Comparison of ENCODE assay signal across 23 cellular contexts in genomic region chr12:131378861-131379665, GRCh38.
"Had no signal": no experiment of that assay in that cellular context is flagged by ENCODE, and none has a peak within 500 bp of the region (broad histone marks: within the 10 kb centered on the region; RNA-seq: fewer than 3 reads in every experiment).

No MANE protein-coding gene starts in this region.

- H3K27me3 ChIP-seq: body of pancreas had no signal

- H3K36me3 Mint-ChIP-seq: activated naive CD4-positive, alpha-beta T cell treated with anti-CD3 and anti-CD28 coated beads, Interleukin-2, amount 50 U/mL, for 24 hours; naive thymus-derived CD4-positive, alpha-beta T cell; T-cell had no signal

- H3K27me3 Mint-ChIP-seq: activated CD4-positive, alpha-beta T cell treated with anti-CD3 and anti-CD28 coated beads, Interleukin-2, amount 10 ng/mL, durations not matched to agents 7 days and 5 days; activated CD8-positive, alpha-beta T cell treated with anti-CD3 and anti-CD28 coated beads for 36 hours had no signal

- H3K9me3 Mint-ChIP-seq: activated CD4-positive, alpha-beta T cell treated with anti-CD3 and anti-CD28 coated beads, Interleukin-2, amount 10 ng/mL, durations not matched to agents 7 days and 5 days; activated CD8-positive, alpha-beta T cell treated with anti-CD3 and anti-CD28 coated beads for 36 hours; activated naive CD4-positive, alpha-beta T cell treated with anti-CD3 and anti-CD28 coated beads, Interleukin-2, amount 50 U/mL, for 24 hours; naive thymus-derived CD4-positive, alpha-beta T cell; T-cell; T-helper 2 cell treated with Interferon-gamma antibody and Interleukin-4, amounts not matched to agents 5 μg/mL and 100 μg/mL, for 36 hours had no signal

- H3K27ac Mint-ChIP-seq: activated CD4-positive, alpha-beta T cell treated with anti-CD3 and anti-CD28 coated beads, Interleukin-2, amount 10 ng/mL, durations not matched to agents 7 days and 5 days; activated CD8-positive, alpha-beta T cell treated with anti-CD3 and anti-CD28 coated beads for 36 hours; activated naive CD4-positive, alpha-beta T cell treated with anti-CD3 and anti-CD28 coated beads, Interleukin-2, amount 50 U/mL, for 24 hours; naive thymus-derived CD4-positive, alpha-beta T cell; T-cell; T-helper 2 cell treated with Interferon-gamma antibody and Interleukin-4, amounts not matched to agents 5 μg/mL and 100 μg/mL, for 36 hours had no signal

- H3K9me3 ChIP-seq: body of pancreas, esophagus squamous epithelium, gastrocnemius medialis, heart left ventricle, neutrophil, pancreas, psoas muscle, tibial artery had no signal

- H3K4me1 Mint-ChIP-seq: activated CD4-positive, alpha-beta T cell treated with anti-CD3 and anti-CD28 coated beads, Interleukin-2, amount 10 ng/mL, durations not matched to agents 7 days and 5 days; activated naive CD4-positive, alpha-beta T cell treated with anti-CD3 and anti-CD28 coated beads, Interleukin-2, amount 50 U/mL, for 24 hours; naive thymus-derived CD4-positive, alpha-beta T cell; T-cell had no signal

- ATAC-seq: activated CD8-positive, alpha-beta T cell treated with anti-CD3 and anti-CD28 coated beads for 36 hours; body of pancreas; gastrocnemius medialis; heart left ventricle; naive thymus-derived CD4-positive, alpha-beta T cell; pancreas; psoas muscle; right cardiac atrium; stimulated activated naive CD8-positive, alpha-beta T cell treated with anti-CD3 and anti-CD28 coated beads, Interleukin-15, Interleukin-2, amounts not matched to agents 100 U/mL and 50 U/mL, for 24 hours; T-cell had no signal

- DNase-seq: activated CD4-positive, alpha-beta T cell treated with anti-CD3 and anti-CD28 coated beads, Interleukin-2, amount 10 ng/mL, durations not matched to agents 7 days and 5 days; activated CD4-positive, CD25-positive, alpha-beta regulatory T cell treated with anti-CD3 and anti-CD28 coated beads, Interleukin-2, amount 50 U/mL, for 72 hours; activated CD8-positive, alpha-beta T cell treated with anti-CD3 and anti-CD28 coated beads for 36 hours; activated gamma-delta T cell treated with Interleukin-2 at 50 U/mL for 16 hours; activated T-cell treated with anti-CD3 and anti-CD28 coated beads, Interleukin-2, amount 50 U/mL, for 1 hour; body of pancreas; caudate nucleus; esophagus squamous epithelium; gastrocnemius medialis; heart left ventricle; naive thymus-derived CD4-positive, alpha-beta T cell; pancreas; psoas muscle; right cardiac atrium; stimulated activated CD4-positive, alpha-beta T cell treated with anti-CD3 and anti-CD28 coated beads, Interleukin-4, amount 100 ng/mL, for 4 hours; stimulated activated naive CD8-positive, alpha-beta T cell treated with anti-CD3 and anti-CD28 coated beads, Interleukin-15, Interleukin-2, amounts not matched to agents 100 U/mL and 50 U/mL, for 24 hours; T-cell had no signal

- H3K27ac ChIP-seq: body of pancreas, esophagus squamous epithelium, gastrocnemius medialis, heart left ventricle, neutrophil, pancreas, psoas muscle, tibial artery, VCaP had no signal

- H3K36me3 ChIP-seq: esophagus squamous epithelium, gastrocnemius medialis, heart left ventricle, neutrophil, pancreas, tibial artery had no signal

- H3K4me3 Mint-ChIP-seq: activated CD4-positive, alpha-beta T cell treated with anti-CD3 and anti-CD28 coated beads, Interleukin-2, amount 10 ng/mL, durations not matched to agents 7 days and 5 days; activated CD8-positive, alpha-beta T cell treated with anti-CD3 and anti-CD28 coated beads for 36 hours; activated naive CD4-positive, alpha-beta T cell treated with anti-CD3 and anti-CD28 coated beads, Interleukin-2, amount 50 U/mL, for 24 hours; naive thymus-derived CD4-positive, alpha-beta T cell; T-cell; T-helper 2 cell treated with Interferon-gamma antibody and Interleukin-4, amounts not matched to agents 5 μg/mL and 100 μg/mL, for 36 hours had no signal

- H3K4me3 ChIP-seq: body of pancreas, esophagus squamous epithelium, gastrocnemius medialis, heart left ventricle, lung, pancreas, psoas muscle, tibial artery had no signal
